ENCODE assay signal across 8 cellular contexts in genomic region chr3:25831578-25831977, GRCh38. TPM values are rescaled to one million over a fixed set of nuclear protein-coding genes. Genes with fewer than 3 reads are reported as not detected.
A peak's percentile ranks its signal among the peaks of the same experiment; 100 is the strongest.
DNase-seq lines count a peak whose midpoint lies in the region; ATAC-seq, FAIRE-seq and TF ChIP-seq lines count a peak whose summit lies in the region.
"Had no signal": no experiment of that assay in that cellular context is flagged by ENCODE, and none has a peak within 500 bp of the region (broad histone marks: within the 10 kb centered on the region; RNA-seq: fewer than 3 reads in every experiment).

No MANE protein-coding gene starts in this region.

- peak overlapping the region; percentile 49; the same call in 1 of the 2 replicates for H3K27ac ChIP-seq in MM.1S (ENCODE audit: low read length)
- no peak overlapping the region for H3K27ac ChIP-seq in K562 (ENCODE audit: extremely low read depth, low read depth, low read length)
- no peak overlapping the region for H3K27ac ChIP-seq in spleen

- peaks cover 44% of the 10 kb centered on the region for H3K4me1 ChIP-seq in MM.1S (ENCODE audit: low read length)
- no peaks in the 10 kb centered on the region for H3K4me1 ChIP-seq in K562 (replicated peaks in 1 of 2; ENCODE audit: control insufficient read depth in 2 of 2, insufficient read depth in 2 of 2, low read length in 2 of 2)
- H3K4me1 ChIP-seq in spleen: peaks cover 0 to under 1% (median 0%) of the 10 kb centered on the region in 6 donors

- H3K9me1 ChIP-seq in K562 (ENCODE audit: control insufficient read depth, insufficient read depth, low read length): no peaks in the 10 kb centered on the region

- H3K9me3 ChIP-seq in MM.1S (replicated peaks; ENCODE audit: insufficient read depth, low read length): no peaks in the 10 kb centered on the region
- H3K9me3 ChIP-seq in K562 (replicated peaks; ENCODE audit: control insufficient read depth, insufficient read depth, low read depth, low read length): no peaks in the 10 kb centered on the region
- H3K9me3 ChIP-seq in spleen: no peaks in the 10 kb centered on the region

- H3K4me3 Mint-ChIP-seq in neural crest cell: no peak overlapping the region

- POLR2A ChIA-PET in K562 (lab: Yijun Ruan, JAX): interaction anchor here (0.6 to 1.2 kb wide), 2 partner anchors 8 to 477 kb away, joined by 3 to 4 read pairs; no protein-coding TSS in a partner anchor

- no peaks in the 10 kb centered on the region for H3K27me3 Mint-ChIP-seq in neural crest cell (ENCODE audit: low read depth)

- H3K9me2 ChIP-seq in MM.1S (replicated peaks; ENCODE audit: insufficient read depth, low read length): no peaks in the 10 kb centered on the region

- TF ChIP-seq POLR2A in GM12891 (IDR thresholded peaks at IDR 0.05; ENCODE audit: low read depth, low read length) (no peak), K562 (conservative IDR thresholded peaks at IDR 0.05) (no peak), spleen (IDR thresholded peaks at IDR 0.05) (no peak)

- peaks cover 46% of the 10 kb centered on the region for H3F3A ChIP-seq in MM.1S (ENCODE audit: insufficient read depth, low read length)

- CTCF ChIA-PET in K562 (lab: Yijun Ruan, JAX; ENCODE audit: low intra/inter-chr PET ratio): interaction anchor here (1.5 kb wide), 1 partner anchor 184 kb away, joined by 4 read pairs; no protein-coding TSS in a partner anchor

- H3K79me2 ChIP-seq in MM.1S (ENCODE audit: low read length) (peaks cover 21% of the 10 kb centered on the region), K562 (ENCODE audit: control insufficient read depth, insufficient read depth, low read length) (no peaks in the 10 kb centered on the region)

- FAIRE-seq in GM12891 (lab: Jason Lieb, UNC) (peak; percentile 76), K562 (lab: Jason Lieb, UNC) (peak; percentile 46)

- WGBS in K562 (ENCODE audit: insufficient coverage, low coverage, missing lambda C conversion rate): 0% methylated on average over 3 of the region's 3 CpGs
- WGBS in spleen, 5 donors: 5 to 10% (median 7%) methylated on average over 3 of the region's 3 CpGs

- no peaks in the 10 kb centered on the region for H3K36me3 ChIP-seq in MM.1S (replicated peaks; ENCODE audit: insufficient read depth, low read length)
- H3K36me3 ChIP-seq in K562 (ENCODE audit: control insufficient read depth, insufficient read depth, low read length): no peaks in the 10 kb centered on the region
- H3K36me3 ChIP-seq in spleen: no peaks in the 10 kb centered on the region

- in situ Hi-C loops in K562 (cut with MboI): no loop called here

- H3K36me3 Mint-ChIP-seq in neural crest cell (ENCODE audit: low read depth): no peaks in the 10 kb centered on the region

- H3K9ac ChIP-seq in MM.1S (ENCODE audit: low read length): peak overlapping the region; percentile 16; the same call in 1 of the 2 replicates
- H3K9ac ChIP-seq in K562 (ENCODE audit: insufficient read depth in 1 of 2, low read depth in 2 of 2, low read length in 2 of 2): no peak overlapping the region

- 0 out of 2 replicates have a peak overlapping the region, but pooled peaks have one; percentile 11 for H2AFZ ChIP-seq in MM.1S (ENCODE audit: low read length)
- no peak overlapping the region for H2AFZ ChIP-seq in K562 (ENCODE audit: low read depth, low read length)

- ATAC-seq in K562: peak; percentile 69

- H3K27me3 ChIP-seq in MM.1S (replicated peaks; ENCODE audit: insufficient read depth, low read length) (no peaks in the 10 kb centered on the region), K562 (ENCODE audit: control insufficient read depth in 2 of 2, insufficient read depth in 2 of 2, low read length in 2 of 2) (peaks cover 0 to 4% of the 10 kb centered on the region in 2 experiments; a peak in 2 of 5 replicates), spleen (replicated peaks in 1 of 7) (no peaks in the 10 kb centered on the region)

- no peak for TF ChIP-seq EP300 in K562 (IDR thresholded peaks at IDR 0.05; ENCODE audit: low read length)

- H3K9me3 Mint-ChIP-seq in neural crest cell: no peaks in the 10 kb centered on the region

- H3K4me1 Mint-ChIP-seq in neural crest cell: peaks cover 13% of the 10 kb centered on the region

- no TSS peak for BruUV-seq in K562 (replicated peaks; lab: Mats Ljungman, UMichigan)

- H4K20me1 ChIP-seq in MM.1S (ENCODE audit: insufficient read depth, low read length): no peaks in the 10 kb centered on the region
- no peaks in the 10 kb centered on the region for H4K20me1 ChIP-seq in K562 (replicated peaks; ENCODE audit: control insufficient read depth, insufficient read depth, low read length)

- TF ChIP-seq RAD21 in K562 (CRISPR knock-in tag; conservative IDR thresholded peaks at IDR 0.05 in 1 of 2, IDR thresholded peaks at IDR 0.05 in 1 of 2): peak; percentile 32 to 46; a peak in 3 of 4 replicates

- peak; percentile 48 for TF ChIP-seq CTCF in MM.1S (IDR thresholded peaks at IDR 0.05; ENCODE audit: low read length)
- peak in 1 of 3 experiments; percentile 34; a peak in 2 of 6 replicates for TF ChIP-seq CTCF in K562 (IDR thresholded peaks at IDR 0.05 in 2 of 3, conservative IDR thresholded peaks at IDR 0.05 in 1 of 3; ENCODE audit: insufficient read depth in 2 of 3, low read depth in 1 of 3, low read length in 3 of 3)
- TF ChIP-seq CTCF in neural crest cell (conservative IDR thresholded peaks at IDR 0.05): no peak
- TF ChIP-seq CTCF in spleen (IDR thresholded peaks at IDR 0.05 in 8 of 11, conservative IDR thresholded peaks at IDR 0.05 in 3 of 11): no peak

- H3K27ac Mint-ChIP-seq in neural crest cell (ENCODE audit: unreplicated experiment): peak overlapping the region; percentile 73

- H3K4me2 ChIP-seq in MM.1S (ENCODE audit: low read depth, low read length): peak overlapping the region; percentile 61
- H3K4me2 ChIP-seq in K562 (ENCODE audit: insufficient read depth, low read length): no peak overlapping the region

- H3K4me3 ChIP-seq in MM.1S (ENCODE audit: low read length) (peak overlapping the region; percentile 21; the same call in 1 of the 2 replicates), K562 (no peak overlapping the region), spleen (no peak overlapping the region)

- no peak for DNase-seq in GM12891 (ENCODE audit: insufficient read length, low spot score)
- DNase-seq in MM.1S: peak; percentile 77
- peak in 1 of 4 experiments; percentile 11 for DNase-seq in K562 (ENCODE audit: extremely low read depth in 1 of 4, low spot score in 3 of 4)
- DNase-seq in neural crest cell (ENCODE audit: low read depth, low spot score): no peak
- DNase-seq in spleen: no peak
- DNase-seq in stimulated activated CD4-positive, alpha-beta T cell treated with anti-CD3 and anti-CD28 coated beads, Interleukin-1b, Interleukin-23, amount 100 ng/mL, for 48 hours: no peak
- DNase-seq in middle frontal gyrus (ENCODE audit: extremely low spot score, low spot score): no peak
- DNase-seq: activated CD4-positive, alpha-beta T cell treated with anti-CD3 and anti-CD28 coated beads, Interleukin-2, amount 50 U/mL, for 48 hours had no signal

- intact Hi-C loops in K562 (cut with micrococcal nuclease): no loop called here
- intact Hi-C loops in spleen (cut with DNase I; ENCODE audit: low total_unique reads): no loop called here

RNA-seq across cellular contexts. Expression of gene OXSM, which starts 41.7 kb away (rescaled TPM):
- polyA plus RNA-seq in GM12891 (2012; ENCODE audit: low read depth, missing spikeins): 13.3 TPM
- 38.6 and 46.6 TPM in 2 replicates for total RNA-seq in K562 (2011; cell fraction: chromatin; rRNA removed; ENCODE audit: low replicate concordance)
- 24.1 and 26.5 TPM in 2 replicates for total RNA-seq in K562 (2011; cell fraction: nucleolus; rRNA removed)
- total RNA-seq in K562 (2011; cell fraction: nucleoplasm; rRNA removed): 35.0 and 36.7 TPM in 2 replicates
- total RNA-seq in K562 (2014; rRNA removed) (24.0 and 24.3 TPM in 2 replicates), K562 (2014; rRNA removed; fragmentation: Illumina TruSeq; extraction: Trizol) (42.2 and 46.7 TPM in 2 replicates), K562 (2015; rRNA removed; fragmentation: Illumina TruSeq; extraction: Trizol) (27.1 and 30.2 TPM in 2 replicates), K562 (2021) (28.4 and 29.9 TPM in 2 replicates), neural crest cell (8.7 and 12.5 TPM in 2 replicates), spleen (10 to 100 TPM in 3 of 7 donors, 1 to 10 TPM in 4; 6.9 to 13.2 (median 9.4) TPM)
- polyA plus RNA-seq in K562 (2011; rRNA removed) (80.5 and 98.2 TPM in 2 replicates), K562 (2014; fragmentation: Illumina TruSeq; extraction: Trizol) (31.9 and 34.0 TPM in 2 replicates), K562 (2014; fragmentation: Nextera tagmentation; extraction: Ambion mirVana) (100 to 1,000 TPM in 1 of 2 experiments, 10 to 100 TPM in 1; 97.9 to 107 TPM), K562 (2014; rRNA removed) (31.1 and 32.9 TPM in 2 replicates), spleen (10 to 100 TPM; 12.9 to 18.7 (median 13.4) TPM)
- 33.7 and 43.7 TPM in 2 replicates for polyA plus RNA-seq in K562 (2011; cell fraction: cytosol; rRNA removed)
- polyA plus RNA-seq in K562 (2011; cell fraction: nucleus; rRNA removed): 35.3 and 54.0 TPM in 2 replicates
- polyA plus RNA-seq in K562 (2012): 24.3 and 32.0 TPM in 2 replicates
- 60.1 and 69.8 TPM in 2 replicates for polyA minus RNA-seq in K562 (2011; rRNA and poly(A)+ RNA removed)
- polyA minus RNA-seq in K562 (2011; cell fraction: cytosol; rRNA and poly(A)+ RNA removed): 12.0 and 29.3 TPM in 2 replicates
- 14.1 and 29.9 TPM in 2 replicates for polyA minus RNA-seq in K562 (2011; cell fraction: nucleus; rRNA and poly(A)+ RNA removed)

RNA-seq across cellular contexts. Expression of gene NGLY1, which starts 48.3 kb away (rescaled TPM):
- 33.9 TPM for polyA plus RNA-seq in GM12891 (2012; ENCODE audit: low read depth, missing spikeins)
- total RNA-seq in K562 (2011; cell fraction: chromatin; rRNA removed; ENCODE audit: low replicate concordance): 128 and 222 TPM in 2 replicates
- 35.0 and 41.8 TPM in 2 replicates for total RNA-seq in K562 (2011; cell fraction: nucleolus; rRNA removed)
- total RNA-seq in K562 (2011; cell fraction: nucleoplasm; rRNA removed): 84.0 and 129 TPM in 2 replicates
- total RNA-seq in K562 (2014; rRNA removed): 75.9 and 84.6 TPM in 2 replicates
- 124 and 129 TPM in 2 replicates for total RNA-seq in K562 (2014; rRNA removed; fragmentation: Illumina TruSeq; extraction: Trizol)
- 110 and 117 TPM in 2 replicates for total RNA-seq in K562 (2015; rRNA removed; fragmentation: Illumina TruSeq; extraction: Trizol)
- 87.6 and 93.9 TPM in 2 replicates for total RNA-seq in K562 (2021)
- 74.0 and 96.8 TPM in 2 replicates for polyA plus RNA-seq in K562 (2011; rRNA removed)
- 21.5 and 25.2 TPM in 2 replicates for polyA plus RNA-seq in K562 (2011; cell fraction: cytosol; rRNA removed)
- polyA plus RNA-seq in K562 (2011; cell fraction: nucleus; rRNA removed): 47.2 and 64.4 TPM in 2 replicates
- 53.3 and 69.4 TPM in 2 replicates for polyA plus RNA-seq in K562 (2012)
- polyA plus RNA-seq in K562 (2014; fragmentation: Illumina TruSeq; extraction: Trizol): 90.9 and 102 TPM in 2 replicates
- 10 to 100 TPM; 52.2 to 77.9 TPM for polyA plus RNA-seq in K562 (2014; fragmentation: Nextera tagmentation; extraction: Ambion mirVana)
- polyA plus RNA-seq in K562 (2014; rRNA removed): 73.5 and 81.6 TPM in 2 replicates
- 97.7 and 99.2 TPM in 2 replicates for polyA minus RNA-seq in K562 (2011; rRNA and poly(A)+ RNA removed)
- polyA minus RNA-seq in K562 (2011; cell fraction: cytosol; rRNA and poly(A)+ RNA removed): 34.0 and 38.4 TPM in 2 replicates
- 76.1 and 92.9 TPM in 2 replicates for polyA minus RNA-seq in K562 (2011; cell fraction: nucleus; rRNA and poly(A)+ RNA removed)
- 29.9 and 32.2 TPM in 2 replicates for total RNA-seq in neural crest cell
- 10 to 100 TPM; 49.7 to 68.1 (median 60.7) TPM for total RNA-seq in spleen
- polyA plus RNA-seq in spleen: 10 to 100 TPM; 40.8 to 77.3 (median 47.2) TPM
